ENCODE assay signal across 10 cellular contexts in genomic region chr7:147879116-147879750, GRCh38.
"Had no signal": no experiment of that assay in that cellular context is flagged by ENCODE, and none has a peak within 500 bp of the region (broad histone marks: within the 10 kb centered on the region; RNA-seq: fewer than 3 reads in every experiment).

No MANE protein-coding gene starts in this region.

- DNase-seq: activated B cell treated with CpG ODN at 0.5 μM for 24 hours; activated CD4-positive, alpha-beta T cell treated with anti-CD3 and anti-CD28 coated beads, Interleukin-2, amount 10 ng/mL, durations not matched to agents 24 days and 14 days; activated naive CD4-positive, alpha-beta T cell treated with Interleukin-2 at 50 U/mL for 16 hours; cortex of kidney; islet precursor cell; left ventricle myocardium inferior; mesenchymal stem cell; stimulated activated CD4-positive, alpha-beta T cell treated with anti-CD3 and anti-CD28 coated beads, Interleukin-4, amount 100 ng/mL, for 1 hour; stimulated activated CD8-positive, alpha-beta memory T cell treated with anti-CD3 and anti-CD28 coated beads, Interleukin-4, amount 100 ng/mL, for 48 hours; stimulated activated naive CD8-positive, alpha-beta T cell treated with anti-CD3 and anti-CD28 coated beads, Interleukin-15, Interleukin-2, amounts not matched to agents 100 U/mL and 50 U/mL, for 24 hours had no signal

- ATAC-seq: stimulated activated naive CD8-positive, alpha-beta T cell treated with anti-CD3 and anti-CD28 coated beads, Interleukin-15, Interleukin-2, amounts not matched to agents 100 U/mL and 50 U/mL, for 24 hours had no signal

- H3K27ac ChIP-seq: left ventricle myocardium inferior had no signal
